ENCODE assay signal across 11 cellular contexts in genomic region chr1:161503394-161503748, GRCh38. TPM values are rescaled to one million over a fixed set of nuclear protein-coding genes. Genes with fewer than 3 reads are reported as not detected.
"Had no signal": no experiment of that assay in that cellular context is flagged by ENCODE, and none has a peak within 500 bp of the region (broad histone marks: within the 10 kb centered on the region; RNA-seq: fewer than 3 reads in every experiment).

No MANE protein-coding gene starts in this region.

- H2AFZ ChIP-seq: GM23248, GM23338 had no signal

- H3K36me3 ChIP-seq: HAP-1 had no signal

- DNase-seq: GOT3, H7, H9 had no signal

- H3K4me2 ChIP-seq: GM23338 had no signal

- H3K4me3 Mint-ChIP-seq: GM23338, H9, HFFc6 had no signal

- ATAC-seq: GM23338, HCT116 had no signal

- H3K9me3 Mint-ChIP-seq: GM23338, H9, HFFc6 had no signal

- FAIRE-seq: H1, H54 had no signal

- H3K4me1 ChIP-seq: HAP-1 had no signal

- H3K27ac Mint-ChIP-seq: GM23338, H9, HFFc6 had no signal

- H3K4me3 ChIP-seq: GM23248, GM23338, HAP-1 had no signal

- H3K9me3 ChIP-seq: HAP-1 had no signal

- H3K27ac ChIP-seq: GM23248 had no signal

- H3K9ac ChIP-seq: GM23248 had no signal

RNA-seq across cellular contexts. Expression of gene FCGR2A, which starts 1.9 kb away (rescaled TPM):
- total RNA-seq: GM23248, GM23338, H7 had no signal
- polyA plus RNA-seq: GM23248 had no signal

RNA-seq across cellular contexts. Expression of gene HSPA6, which starts 21.0 kb away (rescaled TPM):
- total RNA-seq: GM23248, GM23338, H7, H9 had no signal
- polyA plus RNA-seq: GM23338 had no signal

RNA-seq across cellular contexts. Expression of gene FCGR3A, which starts 46.2 kb away (rescaled TPM):
- total RNA-seq: GM23248, GM23338, H1, H4, H7, H9, HFFc6 had no signal
- polyA plus RNA-seq: GM23248, GM23338, H1 had no signal
